Comparison of ENCODE assay signal across 27 cellular contexts in the genomic region with DNA sequence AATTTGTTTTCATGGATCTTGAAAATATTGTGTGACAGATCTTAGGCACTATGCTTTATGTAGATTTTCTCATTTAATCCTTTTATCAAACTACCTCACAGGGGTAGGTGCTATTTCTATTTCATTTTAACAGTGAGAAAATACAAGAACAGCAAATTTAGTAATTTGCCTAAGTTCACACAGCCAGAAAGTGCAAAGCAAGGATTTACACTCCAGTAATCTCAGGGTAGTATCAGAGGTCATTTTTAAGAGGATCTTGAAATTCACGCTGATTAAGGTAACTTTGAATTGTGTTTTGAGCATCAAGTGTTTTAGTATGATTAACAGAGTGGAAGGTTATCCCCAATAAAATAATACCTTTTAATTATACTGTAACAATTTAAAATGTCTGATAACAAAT. TPM values are rescaled to one million over a fixed set of nuclear protein-coding genes. Genes with fewer than 3 reads are reported as not detected.
"Had no signal": no experiment of that assay in that cellular context is flagged by ENCODE, and none has a peak within 500 bp of the region (broad histone marks: within the 10 kb centered on the region; RNA-seq: fewer than 3 reads in every experiment).

No MANE protein-coding gene starts in this region.

- FAIRE-seq: endometrium had no signal

- H3K9me3 ChIP-seq: colonic mucosa, esophagus squamous epithelium, heart right ventricle, left ventricle myocardium inferior, lower lobe of right lung, ovary, psoas muscle, spleen, suprapubic skin, transverse colon had no signal

- H3K4me1 ChIP-seq: colonic mucosa, esophagus squamous epithelium, heart right ventricle, left ventricle myocardium inferior, lower lobe of right lung, psoas muscle, spleen, transverse colon had no signal

- DNase-seq: colonic mucosa; effector memory CD4-positive, alpha-beta T cell; erythroblast; esophagus squamous epithelium; foreskin melanocyte; glutamatergic neuron; heart right ventricle; hippocampal formation; kidney glomerular epithelial cell; left colon; left ventricle myocardium inferior; lower lobe of right lung; naive thymus-derived CD8-positive, alpha-beta T cell; occipital lobe; ovary; posterior cingulate gyrus; psoas muscle; right cardiac atrium; spleen; stimulated activated CD4-positive, alpha-beta T cell treated with anti-CD3 and anti-CD28 coated beads, Interleukin-4, amount 100 ng/mL, for 4 hours; stimulated activated naive B cell treated with anti-CD40 and anti-IgM and Interleukin-4, amounts not matched to agents 10 μg/mL and 1 μg/mL and 100 μg/mL, for 72 hours; transverse colon had no signal

- H3K27me3 ChIP-seq: colonic mucosa, heart right ventricle, ovary, spleen, suprapubic skin, transverse colon had no signal

- H3K4me3 ChIP-seq: colonic mucosa, esophagus squamous epithelium, heart right ventricle, left ventricle myocardium inferior, lower lobe of right lung, ovary, psoas muscle, skin epidermis, spleen, suprapubic skin, transverse colon had no signal

- H3K36me3 ChIP-seq: colonic mucosa, esophagus squamous epithelium, heart right ventricle, left ventricle myocardium inferior, lower lobe of right lung, ovary, spleen, suprapubic skin, transverse colon had no signal

- H3K27ac ChIP-seq: colonic mucosa, esophagus squamous epithelium, heart right ventricle, left ventricle myocardium inferior, lower lobe of right lung, ovary, psoas muscle, skin epidermis, suprapubic skin, transverse colon had no signal

- ATAC-seq: heart right ventricle; left colon; lower lobe of right lung; naive thymus-derived CD8-positive, alpha-beta T cell; psoas muscle; right cardiac atrium; stimulated activated naive B cell treated with anti-CD40 and anti-IgM and Interleukin-4, amounts not matched to agents 10 μg/mL and 1 μg/mL and 100 μg/mL, for 72 hours had no signal

RNA-seq across cellular contexts. Expression of a gene that starts 10.1 kb away (rescaled TPM):
- total RNA-seq: esophagus squamous epithelium; lower lobe of right lung; mesenteric fat pad; myocyte; naive thymus-derived CD8-positive, alpha-beta T cell had no signal
- polyA plus RNA-seq: naive thymus-derived CD8-positive, alpha-beta T cell had no signal
